21 cellular contexts compared by ENCODE assay signal in genomic region chr10:93568105-93568390, GRCh38. TPM values are rescaled to one million over a fixed set of nuclear protein-coding genes. Genes with fewer than 3 reads are reported as not detected.
DNase-seq lines count a peak whose midpoint lies in the region; TF ChIP-seq lines count a peak whose summit lies in the region.
"Had no signal": no experiment of that assay in that cellular context is flagged by ENCODE, and none has a peak within 500 bp of the region (broad histone marks: within the 10 kb centered on the region; RNA-seq: fewer than 3 reads in every experiment).

No MANE protein-coding gene starts in this region.

- no peaks in the 10 kb centered on the region for H3K36me3 Mint-ChIP-seq in neural progenitor cell
- H3K36me3 Mint-ChIP-seq: stimulated activated effector memory CD8-positive, alpha-beta T cell treated with anti-CD3 and anti-CD28 coated beads, Interleukin-12 subunit alpha, Interleukin-12 subunit beta, amount 100 ng/mL, for 72 hours had no signal

- H3K4me2 ChIP-seq in neural progenitor cell = peak overlapping the region; percentile 87

- H3K27me3 ChIP-seq in ACC112 (ENCODE audit: insufficient read depth, low read length) = peaks cover 85% of the 10 kb centered on the region
- H3K27me3 ChIP-seq in neural progenitor cell = peaks cover 89% of the 10 kb centered on the region
- H3K27me3 ChIP-seq in thyroid gland = peaks cover 10% of the 10 kb centered on the region
- H3K27me3 ChIP-seq: ascending aorta had no signal

- peak overlapping the region; percentile 48; the same call in 1 of the 2 replicates for H3K4me3 ChIP-seq in ACC112 (ENCODE audit: low read depth, low read length)
- H3K4me3 ChIP-seq in neural progenitor cell = peak overlapping the region; percentile 17
- H3K4me3 ChIP-seq in thyroid gland (replicated peaks in 1 of 3) = no peak overlapping the region

- H3K27me3 Mint-ChIP-seq in neural progenitor cell (ENCODE audit: insufficient read depth, low read depth) = peaks cover 63% of the 10 kb centered on the region

- H4K20me1 ChIP-seq in neural progenitor cell (ENCODE audit: low read depth) = peaks cover 11% of the 10 kb centered on the region

- DNase-seq in HT-29 (ENCODE audit: low spot score) (peak; percentile 61), ecto neural progenitor cell (ENCODE audit: low spot score) (peak; percentile 51), neural progenitor cell (ENCODE audit: low spot score) (peak; percentile 16), middle frontal gyrus (ENCODE audit: extremely low spot score, low spot score) (no peak), SIG-M5 treated with dmso at 0.1 percent for 504 hours (lab: John Stamatoyannopoulos, UW; ENCODE audit: unreplicated experiment) (no peak), thyroid gland (no peak)
- DNase-seq in activated CD8-positive, alpha-beta memory T cell treated with anti-CD3 and anti-CD28 coated beads, Interleukin-2, amount 50 U/mL, for 4 hours = no peak
- DNase-seq: activated CD4-positive, CD25-positive, alpha-beta regulatory T cell treated with anti-CD3 and anti-CD28 coated beads, Interleukin-2, amount 50 U/mL, for 72 hours; activated gamma-delta T cell treated with Interleukin-2 at 50 U/mL for 16 hours; CD4-positive, alpha-beta T cell; SIG-M5 had no signal

- H2AFZ ChIP-seq in ACC112 (ENCODE audit: low read length, unreplicated experiment) = no peak overlapping the region
- H2AFZ ChIP-seq in neural progenitor cell (replicated peaks) = no peak overlapping the region

- H3K4me3 Mint-ChIP-seq in neural progenitor cell = peak overlapping the region; percentile 83
- H3K4me3 Mint-ChIP-seq: CD4-positive, alpha-beta T cell; stimulated activated effector memory CD8-positive, alpha-beta T cell treated with anti-CD3 and anti-CD28 coated beads, Interleukin-12 subunit alpha, Interleukin-12 subunit beta, amount 100 ng/mL, for 72 hours had no signal

- no peaks in the 10 kb centered on the region for H3K79me2 ChIP-seq in ACC112 (ENCODE audit: control insufficient read depth, insufficient read depth, low read length, unreplicated experiment)
- H3K79me2 ChIP-seq in neural progenitor cell (ENCODE audit: low read depth) = no peaks in the 10 kb centered on the region

- intact Hi-C loops in thyroid gland (cut with DNase I) = no loop called here

- no peak overlapping the region for H3K27ac Mint-ChIP-seq in neural progenitor cell
- H3K27ac Mint-ChIP-seq: CD4-positive, alpha-beta T cell; stimulated activated effector memory CD8-positive, alpha-beta T cell treated with anti-CD3 and anti-CD28 coated beads, Interleukin-12 subunit alpha, Interleukin-12 subunit beta, amount 100 ng/mL, for 72 hours had no signal

- peaks cover 20% of the 10 kb centered on the region for H3K4me1 Mint-ChIP-seq in neural progenitor cell

- H3K9me3 Mint-ChIP-seq in neural progenitor cell = no peaks in the 10 kb centered on the region
- H3K9me3 Mint-ChIP-seq: CD4-positive, alpha-beta T cell; stimulated activated effector memory CD8-positive, alpha-beta T cell treated with anti-CD3 and anti-CD28 coated beads, Interleukin-12 subunit alpha, Interleukin-12 subunit beta, amount 100 ng/mL, for 72 hours had no signal

- H3K36me3 ChIP-seq in ACC112 (ENCODE audit: insufficient read depth, low read length) (no peaks in the 10 kb centered on the region), neural progenitor cell (no peaks in the 10 kb centered on the region), thyroid gland (no peaks in the 10 kb centered on the region)
- H3K36me3 ChIP-seq: ascending aorta, esophagus muscularis mucosa had no signal

- H3K27ac ChIP-seq in ACC112 (ENCODE audit: low read depth, low read length) (no peak overlapping the region), neural progenitor cell (no peak overlapping the region), thyroid gland (no peak overlapping the region)
- H3K27ac ChIP-seq: ascending aorta, esophagus muscularis mucosa had no signal

- H3K9me3 ChIP-seq in neural progenitor cell (ENCODE audit: low read depth) (no peaks in the 10 kb centered on the region), thyroid gland (no peaks in the 10 kb centered on the region)
- H3K9me3 ChIP-seq: ascending aorta, esophagus muscularis mucosa had no signal

- H3K4me1 ChIP-seq in ACC112 (ENCODE audit: control insufficient read depth, insufficient read depth, low read length, unreplicated experiment) = no peaks in the 10 kb centered on the region
- H3K4me1 ChIP-seq in neural progenitor cell = peaks cover 20% of the 10 kb centered on the region
- peaks cover 0 to 6% of the 10 kb centered on the region in 2 donors for H3K4me1 ChIP-seq in thyroid gland

- 2 to 5% methylated on average over 14 to 21 of the region's 21 CpGs for WGBS in thyroid gland, 2 donors

- no peak for TF ChIP-seq POLR2A in thyroid gland (IDR thresholded peaks at IDR 0.05)

- TF ChIP-seq CTCF in neural progenitor cell (IDR thresholded peaks at IDR 0.05) = no peak
- no peak for TF ChIP-seq CTCF in thyroid gland (IDR thresholded peaks at IDR 0.05)

- peaks cover 17% of the 10 kb centered on the region for H3F3A ChIP-seq in neural progenitor cell (ENCODE audit: low read depth)

- no peak overlapping the region for H3K9ac ChIP-seq in neural progenitor cell

RNA-seq across cellular contexts. Expression of gene FFAR4, which starts 1.6 kb away (rescaled TPM):
- total RNA-seq in HT-29 (2014; rRNA removed; shearing (Covaris generic)) = 88.1 and 97.9 TPM in 2 replicates
- total RNA-seq in neural progenitor cell (ENCODE audit: low replicate concordance) = 0.04 and 0.06 TPM in 2 replicates
- total RNA-seq in thyroid gland = under 1 TPM in 3 of 4 donors, not detected in 1; 0.15 to 0.78 (median 0.40) TPM
- total RNA-seq: A673; ascending aorta; CD4-positive, alpha-beta T cell; dermis microvascular lymphatic vessel endothelial cell; NCI-H460; osteoblast; T-helper 2 cell treated with Interferon-gamma antibody and Interleukin-4, amounts not matched to agents 100 ng/mL and 5 ng/mL, for 36 hours had no signal

RNA-seq across cellular contexts. Expression of gene RBP4, which starts 33.0 kb away (rescaled TPM):
- total RNA-seq in HT-29 (2014; rRNA removed; shearing (Covaris generic)) = 2.7 and 4.5 TPM in 2 replicates
- total RNA-seq in neural progenitor cell (ENCODE audit: low replicate concordance) = 0.28 TPM in 1 of 2 replicates, not detected in the other
- total RNA-seq in thyroid gland = 1 to 10 TPM; 1.9 to 5.5 (median 5.3) TPM
- total RNA-seq: A673; CD4-positive, alpha-beta T cell; dermis microvascular lymphatic vessel endothelial cell; NCI-H460; T-helper 2 cell treated with Interferon-gamma antibody and Interleukin-4, amounts not matched to agents 100 ng/mL and 5 ng/mL, for 36 hours had no signal

RNA-seq across cellular contexts. Expression of gene PDE6C, which starts 44.3 kb away (rescaled TPM):
- not detected in 2 replicates for total RNA-seq in HT-29 (2014; rRNA removed; shearing (Covaris generic))
- total RNA-seq in neural progenitor cell (ENCODE audit: low replicate concordance) (not detected in 2 replicates), thyroid gland (not detected)
- total RNA-seq: A673; ascending aorta; CD4-positive, alpha-beta T cell; dermis microvascular lymphatic vessel endothelial cell; esophagus muscularis mucosa; NCI-H460; osteoblast; T-helper 2 cell treated with Interferon-gamma antibody and Interleukin-4, amounts not matched to agents 100 ng/mL and 5 ng/mL, for 36 hours; ureter had no signal

Comparison
In these comparisons a context has a peak if more than half of its experiments do, and no peak if none do; other contexts are left out.
1. H3K4me3 ChIP-seq: peak in ACC112 (single experiment) and neural progenitor cell (single experiment); none in thyroid gland (0 of 3).
2. DNase-seq: peak in HT-29 (single experiment), ecto neural progenitor cell (single experiment) and neural progenitor cell (single experiment); none in middle frontal gyrus (single experiment), SIG-M5 treated with dmso at 0.1 percent for 504 hours (single experiment), thyroid gland (0 of 2) and activated CD8-positive, alpha-beta memory T cell treated with anti-CD3 and anti-CD28 coated beads, Interleukin-2, amount 50 U/mL, for 4 hours (single experiment).
3. RNA of gene FFAR4, which starts 1.6 kb away (total RNA-seq): 88.1 to 97.9 TPM in HT-29; 0.15 to 0.78 TPM in thyroid gland and 0.04 to 0.06 TPM in neural progenitor cell; every median in the first group is over 10 times any median in the second.